Comparison of ENCODE assay signal across 25 cellular contexts in genomic region chr5:87437724-87438123, GRCh38. TPM values are rescaled to one million over a fixed set of nuclear protein-coding genes. Genes with fewer than 3 reads are reported as not detected.
DNase-seq lines count a peak whose midpoint lies in the region; ATAC-seq, FAIRE-seq and TF ChIP-seq lines count a peak whose summit lies in the region.
"Had no signal": no experiment of that assay in that cellular context is flagged by ENCODE, and none has a peak within 500 bp of the region (broad histone marks: within the 10 kb centered on the region; RNA-seq: fewer than 3 reads in every experiment).

No MANE protein-coding gene starts in this region.

- CTCF ChIA-PET in HepG2 (lab: Yijun Ruan, JAX; ENCODE audit: low intra/inter-chr PET ratio, low total read pairs) (no interaction called here), H1 (lab: Charles Lee; ENCODE audit: partially characterized antibody) (interaction anchor here (0.6 kb wide), 1 partner anchor 50 kb away, joined by 3 read pairs; no protein-coding TSS in a partner anchor)

- H3K4ac ChIP-seq in H1 (replicated peaks; ENCODE audit: insufficient read length, low read depth, low read length) = no peak overlapping the region

- DNase-seq in HepG2 (ENCODE audit: low spot score) = no peak
- DNase-seq in right lobe of liver = no peak
- no peak for DNase-seq in H1 (ENCODE audit: low read depth in 1 of 2, low spot score in 2 of 2)
- DNase-seq in kidney = no peak
- DNase-seq in NCI-H2171 (lab: John Stamatoyannopoulos, UW) = no peak
- DNase-seq in inferior parietal cortex (ENCODE audit: extremely low spot score) = no peak
- DNase-seq in GM12891 (ENCODE audit: insufficient read length, low spot score) = no peak
- no peak for DNase-seq in stimulated activated CD4-positive, alpha-beta T cell treated with anti-CD3 and anti-CD28 coated beads, Interleukin-1b, Interleukin-23, amount 100 ng/mL, for 48 hours
- DNase-seq: ACHN; AML-193; BE2C; CD4-positive, alpha-beta T cell; CD8-positive, alpha-beta memory T cell; DMS 273 treated with DMSO at 0.1 percent for 48 hours; DMS79; EL; GF-D8; GOT3; H7; HCEC 1CT had no signal

- no peak for TF ChIP-seq CTCF in HepG2 (CRISPR knock-in tag; IDR thresholded peaks at IDR 0.05)
- no peak for TF ChIP-seq CTCF in right lobe of liver (IDR thresholded peaks at IDR 0.05)
- TF ChIP-seq CTCF in H1 (IDR thresholded peaks at IDR 0.05; ENCODE audit: control extremely low read depth in 1 of 3, insufficient read depth in 1 of 3, low read depth in 1 of 3, low read length in 3 of 3) = no peak
- TF ChIP-seq CTCF in kidney (IDR thresholded peaks at IDR 0.05; ENCODE audit: borderline replicate concordance, extremely low read depth, insufficient read depth) = no peak

- no peak overlapping the region for H3K56ac ChIP-seq in H1 (replicated peaks; ENCODE audit: insufficient read length, low read depth, low read length)

- H3K14ac ChIP-seq in H1 (ENCODE audit: insufficient read length) = no peak overlapping the region

- H4K8ac ChIP-seq in H1 (ENCODE audit: extremely low read depth, insufficient read depth, low read length) = no peak overlapping the region

- no peak overlapping the region for H3K18ac ChIP-seq in H1 (ENCODE audit: extremely low read depth, low read length)

- H2BK5ac ChIP-seq in H1 (ENCODE audit: low read depth, low read length) = no peak overlapping the region

- H3K9ac ChIP-seq in HepG2 (ENCODE audit: insufficient read depth, low read depth, low read length) (no peak overlapping the region), H1 (replicated peaks in 1 of 4; ENCODE audit: extremely low read depth in 1 of 4, low read depth in 3 of 4, low read length in 3 of 4) (no peak overlapping the region), kidney (ENCODE audit: low read length in 2 of 2) (no peak overlapping the region)
- H3K9ac ChIP-seq: BLaER1 treated with 17β-estradiol and CSF1 and Interleukin-3, amounts not matched to agents 10 nM and 100 nM had no signal

- H3K23me2 ChIP-seq in H1 (ENCODE audit: low read depth, low read length) = peaks cover 2% of the 10 kb centered on the region; the same call in 1 of the 2 replicates

- H3K79me2 ChIP-seq in HepG2 (ENCODE audit: insufficient read depth, low read length) (no peaks in the 10 kb centered on the region), H1 (ENCODE audit: control insufficient read depth in 1 of 2, insufficient read depth in 2 of 2, low read length in 2 of 2) (no peaks in the 10 kb centered on the region)

- H3K4me3 ChIP-seq in HepG2 (replicated peaks in 1 of 3; ENCODE audit: insufficient read depth in 1 of 3, low read depth in 2 of 3, low read length in 3 of 3) (no peak overlapping the region), right lobe of liver (no peak overlapping the region), H1 (ENCODE audit: extremely low read depth in 1 of 4, insufficient read depth in 2 of 4, low read depth in 3 of 4, low read length in 4 of 4) (no peak overlapping the region), kidney (ENCODE audit: low read length in 2 of 2) (no peak overlapping the region)
- H3K4me3 ChIP-seq: A549; BLaER1 treated with 17β-estradiol and CSF1 and Interleukin-3, amounts not matched to agents 10 nM and 100 nM had no signal

- no peaks in the 10 kb centered on the region for H3K79me1 ChIP-seq in H1 (ENCODE audit: low read depth, low read length)

- no peak overlapping the region for H2AK5ac ChIP-seq in H1 (ENCODE audit: low read depth, low read length)

- no peak overlapping the region for H3K23ac ChIP-seq in H1 (ENCODE audit: insufficient read length)

- POLR2A ChIA-PET in HepG2 (lab: Yijun Ruan, JAX) (no interaction called here), H1 (lab: Charles Lee; ENCODE audit: partially characterized antibody) (no interaction called here)

- 0% methylated on average over 1 of the region's 1 CpG for WGBS in HepG2 (ENCODE audit: low lambda C conversion rate)
- WGBS in right lobe of liver (ENCODE audit: insufficient coverage, low coverage, low lambda C conversion rate, missing lambda C conversion rate) = 36% methylated on average over 1 of the region's 1 CpG
- WGBS in H1 (ENCODE audit: extremely low coverage in 1 of 2, insufficient coverage in 1 of 2, insufficient read length in 1 of 2, insufficient replicate concordance in 2 of 2, low coverage in 1 of 2, low lambda C conversion rate in 2 of 2, missing lambda C conversion rate in 1 of 2), 2 experiments = 72% methylated on average over 1 of the region's 1 CpG; no CpG with 5 or more reads in 1 of the 2 experiments

- H2BK12ac ChIP-seq in H1 (ENCODE audit: low read depth, low read length) = no peak overlapping the region

- H3K36me3 ChIP-seq in HepG2 (replicated peaks in 1 of 2; ENCODE audit: control insufficient read depth in 1 of 2, insufficient read depth in 2 of 2, low read length in 2 of 2) (no peaks in the 10 kb centered on the region), right lobe of liver (no peaks in the 10 kb centered on the region), H1 (ENCODE audit: control insufficient read depth in 2 of 4, insufficient read depth in 4 of 4, low read length in 3 of 4) (no peaks in the 10 kb centered on the region), kidney (ENCODE audit: control insufficient read depth in 1 of 2, insufficient read depth in 2 of 2, low read length in 2 of 2) (no peaks in the 10 kb centered on the region)
- H3K36me3 ChIP-seq: BE2C; BLaER1 treated with 17β-estradiol and CSF1 and Interleukin-3, amounts not matched to agents 10 nM and 100 nM had no signal

- in situ Hi-C loops in HepG2 (cut with HindIII; ENCODE audit: extremely low pct_ligation_motif_present, low pct_unique_long_range_greater_than_20kb) = no loop called here

- H3K4me1 ChIP-seq in HepG2 (ENCODE audit: insufficient read depth, low read length) (no peaks in the 10 kb centered on the region), right lobe of liver (no peaks in the 10 kb centered on the region), H1 (replicated peaks in 1 of 4; ENCODE audit: control insufficient read depth in 3 of 4, insufficient read depth in 4 of 4, low read length in 3 of 4) (no peaks in the 10 kb centered on the region), kidney (ENCODE audit: control insufficient read depth in 1 of 2, insufficient read depth in 1 of 2, low read depth in 1 of 2, low read length in 2 of 2) (no peaks in the 10 kb centered on the region)
- H3K4me1 ChIP-seq: A549; BE2C; BLaER1 treated with 17β-estradiol and CSF1 and Interleukin-3, amounts not matched to agents 10 nM and 100 nM had no signal

- H3K27me3 ChIP-seq in HepG2 (ENCODE audit: control insufficient read depth in 1 of 2, insufficient read depth in 2 of 2, low read length in 2 of 2) (no peaks in the 10 kb centered on the region), right lobe of liver (no peaks in the 10 kb centered on the region), H1 (replicated peaks in 1 of 4; ENCODE audit: control insufficient read depth in 3 of 4, extremely low read depth in 1 of 4, insufficient read depth in 3 of 4, low read length in 3 of 4) (no peaks in the 10 kb centered on the region)
- H3K27me3 ChIP-seq: BE2C; BLaER1 treated with 17β-estradiol and CSF1 and Interleukin-3, amounts not matched to agents 10 nM and 100 nM had no signal

- intact Hi-C loops in HepG2 (cut with micrococcal nuclease; ENCODE audit: unreplicated experiment) = no loop called here
- intact Hi-C loops in right lobe of liver (cut with DNase I) = no loop called here
- intact Hi-C loops in kidney (cut with DNase I) = no loop called here

- no peak overlapping the region for H4K5ac ChIP-seq in H1 (ENCODE audit: insufficient read length, low read depth, low read length)

- no peak for FAIRE-seq in HepG2 (lab: Jason Lieb, UNC)
- FAIRE-seq in H1 (lab: Jason Lieb, UNC) = no peak
- peak; percentile 79 for FAIRE-seq in kidney (lab: Jason Lieb, UNC)
- no peak for FAIRE-seq in GM12891 (lab: Jason Lieb, UNC)
- FAIRE-seq: A549, D721Med, GM12892 had no signal

- H2AFZ ChIP-seq in HepG2 (ENCODE audit: low read length) (no peak overlapping the region), H1 (ENCODE audit: low read length) (no peak overlapping the region)

- H3K9me3 ChIP-seq in HepG2 (ENCODE audit: low read length) = no peaks in the 10 kb centered on the region
- H3K9me3 ChIP-seq in right lobe of liver = no peaks in the 10 kb centered on the region
- no peaks in the 10 kb centered on the region for H3K9me3 ChIP-seq in H1 (ENCODE audit: insufficient read depth in 2 of 2, low read depth in 1 of 2, low read length in 1 of 2)
- H3K9me3 ChIP-seq in kidney (ENCODE audit: control insufficient read depth in 1 of 2, low read length in 2 of 2) = peaks cover 0 to 5% of the 10 kb centered on the region in 2 donors
- H3K9me3 ChIP-seq: A549; BE2C; BLaER1 treated with 17β-estradiol and CSF1 and Interleukin-3, amounts not matched to agents 10 nM and 100 nM had no signal

- H2BK120ac ChIP-seq in H1 (replicated peaks; ENCODE audit: low read depth, low read length) = no peak overlapping the region

- ATAC-seq in HepG2 (no peak), right lobe of liver (no peak)
- ATAC-seq: A549 had no signal

- no peak overlapping the region for H4K91ac ChIP-seq in H1 (replicated peaks; ENCODE audit: insufficient read length, low read length)

- H2BK20ac ChIP-seq in H1 (ENCODE audit: low read length) = no peak overlapping the region

- no peak overlapping the region for H3K4me2 ChIP-seq in HepG2 (ENCODE audit: low read depth, low read length)
- no peak overlapping the region for H3K4me2 ChIP-seq in H1 (ENCODE audit: insufficient read depth in 1 of 2, low read depth in 2 of 2, low read length in 2 of 2)
- H3K4me2 ChIP-seq: A549; BLaER1 treated with 17β-estradiol and CSF1 and Interleukin-3, amounts not matched to agents 10 nM and 100 nM had no signal

- TF ChIP-seq RAD21 in HepG2 (CRISPR knock-in tag; IDR thresholded peaks at IDR 0.05) (no peak), H1 (IDR thresholded peaks at IDR 0.05 in 1 of 2, conservative IDR thresholded peaks at IDR 0.05 in 1 of 2; ENCODE audit: low read depth in 2 of 2, low read length in 2 of 2) (no peak)

- H3K27ac ChIP-seq in HepG2 (ENCODE audit: extremely low read length, insufficient read depth, low read length) (no peak overlapping the region), right lobe of liver (no peak overlapping the region), H1 (ENCODE audit: low read depth, low read length) (no peak overlapping the region), kidney (ENCODE audit: low read depth in 2 of 2, low read length in 2 of 2) (no peak overlapping the region)
- H3K27ac ChIP-seq: 22Rv1; A549; BLaER1 treated with 17β-estradiol and CSF1 and Interleukin-3, amounts not matched to agents 10 nM and 100 nM had no signal

- TF ChIP-seq POLR2A in HepG2 (IDR thresholded peaks at IDR 0.05; ENCODE audit: insufficient read depth in 1 of 2, low read depth in 2 of 2, low read length in 2 of 2) (no peak), right lobe of liver (IDR thresholded peaks at IDR 0.05) (no peak), H1 (IDR thresholded peaks at IDR 0.05; ENCODE audit: control extremely low read depth in 1 of 2, low read depth in 2 of 2, low read length in 2 of 2) (no peak), GM12891 (IDR thresholded peaks at IDR 0.05; ENCODE audit: low read depth, low read length) (no peak)

- TF ChIP-seq EP300 in HepG2 (IDR thresholded peaks at IDR 0.05; ENCODE audit: low read depth in 2 of 2, low read length in 2 of 2) (no peak), HepG2 (CRISPR knock-in tag; IDR thresholded peaks at IDR 0.05; ENCODE audit: borderline replicate concordance) (no peak), H1 (IDR thresholded peaks at IDR 0.05; ENCODE audit: borderline replicate concordance in 1 of 2, low read depth in 2 of 2, low read length in 2 of 2) (no peak)

- no peak overlapping the region for H2BK15ac ChIP-seq in H1 (ENCODE audit: low read length)

- H4K20me1 ChIP-seq in HepG2 (ENCODE audit: insufficient read depth, low read length) (no peaks in the 10 kb centered on the region), H1 (replicated peaks in 1 of 2; ENCODE audit: control insufficient read depth in 1 of 2, insufficient read depth in 2 of 2, low read length in 2 of 2) (no peaks in the 10 kb centered on the region)
- H4K20me1 ChIP-seq: BLaER1 treated with 17β-estradiol and CSF1 and Interleukin-3, amounts not matched to agents 10 nM and 100 nM had no signal

- BruUV-seq in HepG2 (replicated peaks; lab: Mats Ljungman, UMichigan) = no TSS peak

RNA-seq across cellular contexts. Expression of gene CCNH, which starts 25.0 kb away (rescaled TPM):
- 94.3 and 100.0 TPM in 2 replicates for total RNA-seq in HepG2 (2016; rRNA removed; fragmentation: Illumina TruSeq; extraction: Trizol)
- 44.4 and 47.0 TPM in 2 replicates for total RNA-seq in HepG2 (2016; cell fraction: cytosol; rRNA removed; fragmentation: Illumina TruSeq; extraction: Trizol; ENCODE audit: low read depth)
- total RNA-seq in HepG2 (2016; cell fraction: insoluble cytoplasmic fraction; rRNA removed; fragmentation: Illumina TruSeq; extraction: Trizol) = 80.0 and 98.8 TPM in 2 replicates
- total RNA-seq in HepG2 (2016; cell fraction: membrane; rRNA removed; fragmentation: Illumina TruSeq; extraction: Trizol) = 39.1 and 48.0 TPM in 2 replicates
- total RNA-seq in HepG2 (2016; cell fraction: nucleus; rRNA removed; fragmentation: Illumina TruSeq; extraction: Trizol) = 107 and 108 TPM in 2 replicates
- polyA plus RNA-seq in HepG2 (2011; rRNA removed) = 38.5 and 42.5 TPM in 2 replicates
- polyA plus RNA-seq in HepG2 (2011; cell fraction: cytosol; rRNA removed) = 33.9 and 43.3 TPM in 2 replicates
- polyA plus RNA-seq in HepG2 (2011; cell fraction: nucleus; rRNA removed) = 25.3 and 31.3 TPM in 2 replicates
- polyA plus RNA-seq in HepG2 (2012) = 38.3 and 41.2 TPM in 2 replicates
- polyA plus RNA-seq in HepG2 (2016; cell fraction: cytosol; fragmentation: Illumina TruSeq; extraction: Trizol; ENCODE audit: low read depth) = 18.5 and 20.8 TPM in 2 replicates
- 75.5 and 91.3 TPM in 2 replicates for polyA plus RNA-seq in HepG2 (2016; cell fraction: insoluble cytoplasmic fraction; fragmentation: Illumina TruSeq; extraction: Trizol; ENCODE audit: low read depth)
- 22.4 and 26.1 TPM in 2 replicates for polyA plus RNA-seq in HepG2 (2016; cell fraction: membrane; fragmentation: Illumina TruSeq; extraction: Trizol; ENCODE audit: low read depth)
- polyA plus RNA-seq in HepG2 (2016; cell fraction: nucleus; fragmentation: Illumina TruSeq; extraction: Trizol; ENCODE audit: insufficient read depth, low read depth) = 57.1 and 60.1 TPM in 2 replicates
- 72.2 and 141 TPM in 2 replicates for polyA minus RNA-seq in HepG2 (2011; rRNA and poly(A)+ RNA removed; ENCODE audit: low replicate concordance)
- polyA minus RNA-seq in HepG2 (2011; cell fraction: cytosol; rRNA and poly(A)+ RNA removed) = 20.6 and 24.7 TPM in 2 replicates
- 265 and 283 TPM in 2 replicates for polyA minus RNA-seq in HepG2 (2011; cell fraction: nucleus; rRNA and poly(A)+ RNA removed)
- total RNA-seq in right lobe of liver = 10 to 100 TPM; 18.0 to 65.0 (median 19.3) TPM
- total RNA-seq in H1 (2021; fragmentation: NEBNext Ultra II Directional; extraction: Animal tissue kit (Norgen Biotek cat#: 25700)) = 31.0 and 38.2 TPM in 2 replicates
- polyA plus RNA-seq in H1 (2011; rRNA removed) = 29.2 and 41.8 TPM in 2 replicates
- 54.4 TPM for polyA plus RNA-seq in H1 (2011; cell fraction: cytosol; rRNA removed)
- polyA plus RNA-seq in H1 (2011; cell fraction: nucleus; rRNA removed) = 34.9 TPM
- 31.4 to 60.6 TPM (median 40.0 TPM) in 4 replicates for polyA plus RNA-seq in H1 (2012, experiment 1 of 2)
- 3.3 TPM for polyA plus RNA-seq in H1 (2012, experiment 2 of 2)
- polyA plus RNA-seq in H1 (2013, experiment 1 of 2) = 30.1 TPM
- 30.2 TPM for polyA plus RNA-seq in H1 (2013, experiment 2 of 2)
- polyA minus RNA-seq in H1 (2011; rRNA and poly(A)+ RNA removed) = 94.3 and 94.4 TPM in 2 replicates
- polyA minus RNA-seq in H1 (2011; cell fraction: cytosol; rRNA and poly(A)+ RNA removed) = 31.6 TPM
- polyA minus RNA-seq in H1 (2011; cell fraction: nucleus; rRNA and poly(A)+ RNA removed) = 146 TPM
- total RNA-seq in kidney = 52.6 TPM
- 49.7 TPM for polyA plus RNA-seq in kidney (ENCODE audit: insufficient read depth, low read depth, low replicate concordance)
- polyA plus RNA-seq in GM12891 (2012; ENCODE audit: low read depth, missing spikeins) = 41.0 TPM

Comparison
In these comparisons a context has a peak if more than half of its experiments do, and no peak if none do; other contexts are left out.
1. Of the 41 proteins assayed by ChIP-seq in both HepG2 and H1: peak only in HepG2: none; only in H1: none; in both: CEBPB; in neither: 40.